ENCODE assay signal across 2 cellular contexts in the genomic region with DNA sequence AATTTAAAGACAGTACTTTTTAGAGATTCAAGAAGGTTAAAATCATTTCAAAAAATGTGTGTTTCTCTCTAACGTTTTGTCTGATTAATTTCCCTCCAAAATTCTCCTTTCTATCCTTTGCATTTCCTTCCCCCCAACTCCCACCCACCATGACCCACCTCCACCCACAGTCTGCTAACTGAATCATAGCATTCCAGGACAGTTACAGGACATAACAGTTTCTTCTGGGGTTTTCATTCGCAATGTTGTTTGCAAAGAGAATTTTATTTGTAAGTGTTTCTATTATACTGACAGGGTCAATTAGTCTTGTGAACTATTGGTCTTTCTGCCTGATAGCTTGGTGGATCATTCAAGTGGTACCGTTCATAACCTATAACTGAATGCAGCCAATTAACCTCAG.
TF ChIP-seq lines count a peak whose summit lies in the region.

No MANE protein-coding gene starts in this region.

TF ChIP-seq in HepG2, 621 proteins besides CTCF, POLR2A, EP300 and RAD21:
- TF ChIP-seq HDAC6 (IDR thresholded peaks at IDR 0.05; ENCODE audit: low read depth, low read length), result no peak
- TF ChIP-seq SP5 (CRISPR knock-in tag; IDR thresholded peaks at IDR 0.05; ENCODE audit: borderline replicate concordance, low read depth), result no peak
- peak; percentile 75 for TF ChIP-seq HNRNPK (IDR thresholded peaks at IDR 0.05; ENCODE audit: low read depth, low read length, poor library complexity, severe bottlenecking)
- TF ChIP-seq ZNF772 (CRISPR knock-in tag; IDR thresholded peaks at IDR 0.05), result no peak

TF ChIP-seq in GM12891, 5 proteins besides CTCF, POLR2A, EP300 and RAD21:
- no peak for TF ChIP-seq SPI1 (IDR thresholded peaks at IDR 0.05; ENCODE audit: low read depth, low read length)
- no peak for TF ChIP-seq POU2F2 (IDR thresholded peaks at IDR 0.05; ENCODE audit: low read depth, low read length)
- no peak for TF ChIP-seq TAF1 (IDR thresholded peaks at IDR 0.05; ENCODE audit: low read depth, low read length)
- TF ChIP-seq POLR2AphosphoS5 (IDR thresholded peaks at IDR 0.05; ENCODE audit: low read depth, low read length), result no peak
- no peak for TF ChIP-seq PAX5 (IDR thresholded peaks at IDR 0.05; ENCODE audit: insufficient read depth, low read length, severe bottlenecking)
